19 cellular contexts compared by ENCODE assay signal in the genomic region with DNA sequence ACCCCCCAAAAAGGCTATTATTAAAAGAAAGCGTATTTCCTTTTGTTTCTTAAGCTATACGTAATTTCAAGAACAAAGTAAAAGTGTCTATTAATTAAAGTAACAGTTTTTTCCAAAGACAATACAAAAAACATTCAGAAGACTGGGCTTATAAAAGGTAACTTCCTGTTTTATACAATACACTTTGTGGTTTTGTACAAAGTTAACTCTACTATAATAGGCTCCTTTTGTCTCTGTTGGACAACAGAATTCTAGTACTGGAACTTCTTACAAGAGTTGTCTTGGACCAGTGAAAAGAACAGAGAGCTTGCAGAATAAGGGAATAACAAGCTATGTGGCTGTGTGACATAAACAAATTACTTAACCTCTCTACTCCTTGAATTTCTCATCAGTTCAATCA. TPM values are rescaled to one million over a fixed set of nuclear protein-coding genes. Genes with fewer than 3 reads are reported as not detected.
DNase-seq lines count a peak whose midpoint lies in the region; ATAC-seq and TF ChIP-seq lines count a peak whose summit lies in the region.
"Had no signal": no experiment of that assay in that cellular context is flagged by ENCODE, and none has a peak within 500 bp of the region (broad histone marks: within the 10 kb centered on the region; RNA-seq: fewer than 3 reads in every experiment).

No MANE protein-coding gene starts in this region.

- H3K27ac ChIP-seq in left ventricle myocardium inferior (replicated peaks) (peak overlapping the region; percentile 66), KMS-11 (no peak overlapping the region)
- H3K27ac ChIP-seq: HL-60, VCaP had no signal

- H3K4me1 Mint-ChIP-seq in activated T-helper 17 cell treated with anti-CD3 and anti-CD28 coated beads, Interleukin-2, amount 50 U/mL, for 72 hours, result peaks cover 28% of the 10 kb centered on the region
- peaks cover 89% of the 10 kb centered on the region for H3K4me1 Mint-ChIP-seq in stimulated activated naive CD8-positive, alpha-beta T cell treated with anti-CD3 and anti-CD28 coated beads, Interleukin-15, amount 100 ng/mL, for 72 hours

- H3K9me3 Mint-ChIP-seq in activated T-helper 17 cell treated with anti-CD3 and anti-CD28 coated beads, Interleukin-2, amount 50 U/mL, for 72 hours, result no peaks in the 10 kb centered on the region
- no peaks in the 10 kb centered on the region for H3K9me3 Mint-ChIP-seq in stimulated activated naive CD8-positive, alpha-beta T cell treated with anti-CD3 and anti-CD28 coated beads, Interleukin-15, amount 100 ng/mL, for 72 hours
- H3K9me3 Mint-ChIP-seq: IgD-negative memory B cell; stimulated activated naive B cell treated with anti-CD40 and anti-IgM and Interleukin-4, amounts not matched to agents 10 μg/mL and 1 μg/mL and 100 μg/mL, for 72 hours had no signal

- H3K4me1 ChIP-seq in left ventricle myocardium inferior (peaks cover 41% of the 10 kb centered on the region), KMS-11 (ENCODE audit: low read depth, poor library complexity, severe bottlenecking) (peaks cover 50% of the 10 kb centered on the region)

- peaks cover 96% of the 10 kb centered on the region for H3K79me2 ChIP-seq in KMS-11 (ENCODE audit: insufficient read depth, low read depth)

- H3K36me3 Mint-ChIP-seq in activated T-helper 17 cell treated with anti-CD3 and anti-CD28 coated beads, Interleukin-2, amount 50 U/mL, for 72 hours (ENCODE audit: low read depth), result peaks cover 5% of the 10 kb centered on the region

- intact Hi-C loops in left ventricle myocardium inferior (cut with micrococcal nuclease) (no loop called here), left cardiac atrium (cut with DNase I) (no loop called here)

- H3K4me3 Mint-ChIP-seq in activated T-helper 17 cell treated with anti-CD3 and anti-CD28 coated beads, Interleukin-2, amount 50 U/mL, for 72 hours, result peak overlapping the region; percentile 71
- H3K4me3 Mint-ChIP-seq in stimulated activated naive CD8-positive, alpha-beta T cell treated with anti-CD3 and anti-CD28 coated beads, Interleukin-15, amount 100 ng/mL, for 72 hours, result no peak overlapping the region
- H3K4me3 Mint-ChIP-seq: stimulated activated naive B cell treated with anti-CD40 and anti-IgM and Interleukin-4, amounts not matched to agents 10 μg/mL and 1 μg/mL and 100 μg/mL, for 72 hours had no signal

- DNase-seq in left ventricle myocardium inferior, result no peak
- DNase-seq in left cardiac atrium, result no peak
- no peak for DNase-seq in stimulated activated naive CD8-positive, alpha-beta T cell treated with anti-CD3 and anti-CD28 coated beads, Interleukin-15, amount 100 ng/mL, for 72 hours
- no peak for DNase-seq in NCI-H748 treated with DMSO at 0.1 percent for 48 hours (lab: John Stamatoyannopoulos, UW)
- DNase-seq: hippocampal formation; kidney; NCI-H1105 treated with DMSO at 0.1 percent for 48 hours; NCI-H2107; NCI-H526 treated with DMSO at 0.1 percent for 48 hours; stimulated activated CD4-positive, alpha-beta T cell treated with anti-CD3 and anti-CD28 coated beads, Interleukin-12 subunit alpha, Interleukin-12 subunit beta, amount 100 ng/mL, for 4 hours; stimulated activated naive B cell treated with anti-CD40 and anti-IgM and Interleukin-4, amounts not matched to agents 10 μg/mL and 1 μg/mL and 100 μg/mL, for 72 hours; trophoblast cell had no signal

- H3K4me3 ChIP-seq in left ventricle myocardium inferior, result no peak overlapping the region
- H3K4me3 ChIP-seq in KMS-11 (IDR thresholded peaks at IDR 0.05; ENCODE audit: insufficient read depth, low read depth, low read length), result no peak overlapping the region
- H3K4me3 ChIP-seq: HAP-1 had no signal

- peaks cover 54% of the 10 kb centered on the region for H4K20me1 ChIP-seq in KMS-11 (ENCODE audit: insufficient read depth)

- H3K9me3 ChIP-seq in left ventricle myocardium inferior (replicated peaks), result no peaks in the 10 kb centered on the region
- H3K9me3 ChIP-seq: HAP-1 had no signal

- ATAC-seq in left cardiac atrium (no peak), GM18870 (IDR thresholded peaks at IDR 0.05; ENCODE audit: unreplicated experiment) (no peak)
- ATAC-seq in activated T-helper 17 cell treated with anti-CD3 and anti-CD28 coated beads, Interleukin-2, amount 50 U/mL, for 72 hours (replicated peaks), result no peak
- ATAC-seq in stimulated activated naive CD8-positive, alpha-beta T cell treated with anti-CD3 and anti-CD28 coated beads, Interleukin-15, amount 100 ng/mL, for 72 hours, result peak; percentile 10

- H3K9ac ChIP-seq in KMS-11, result no peak overlapping the region

- no peaks in the 10 kb centered on the region for H3K36me3 ChIP-seq in left ventricle myocardium inferior
- H3K36me3 ChIP-seq in KMS-11 (ENCODE audit: insufficient read depth), result no peaks in the 10 kb centered on the region; the same call in 1 of the 2 replicates
- H3K36me3 ChIP-seq: HAP-1 had no signal

- peak overlapping the region; percentile 12; the same call in 1 of the 2 replicates for H3K4me2 ChIP-seq in KMS-11

- peak overlapping the region; percentile 93 for H3K27ac Mint-ChIP-seq in activated T-helper 17 cell treated with anti-CD3 and anti-CD28 coated beads, Interleukin-2, amount 50 U/mL, for 72 hours
- no peak overlapping the region for H3K27ac Mint-ChIP-seq in stimulated activated naive CD8-positive, alpha-beta T cell treated with anti-CD3 and anti-CD28 coated beads, Interleukin-15, amount 100 ng/mL, for 72 hours
- H3K27ac Mint-ChIP-seq: stimulated activated naive B cell treated with anti-CD40 and anti-IgM and Interleukin-4, amounts not matched to agents 10 μg/mL and 1 μg/mL and 100 μg/mL, for 72 hours had no signal

- H3K27me3 ChIP-seq in left ventricle myocardium inferior (ENCODE audit: low read depth) (no peaks in the 10 kb centered on the region), KMS-11 (ENCODE audit: insufficient read depth, low read depth) (no peaks in the 10 kb centered on the region)

- H2AFZ ChIP-seq in KMS-11 (ENCODE audit: low read depth), result no peak overlapping the region

- TF ChIP-seq CTCF in left ventricle myocardium inferior (IDR thresholded peaks at IDR 0.05; ENCODE audit: borderline replicate concordance) (no peak), KMS-11 (conservative IDR thresholded peaks at IDR 0.05; ENCODE audit: low read depth, low read length) (no peak)

- no peaks in the 10 kb centered on the region for H3K27me3 Mint-ChIP-seq in activated T-helper 17 cell treated with anti-CD3 and anti-CD28 coated beads, Interleukin-2, amount 50 U/mL, for 72 hours
- no peaks in the 10 kb centered on the region for H3K27me3 Mint-ChIP-seq in stimulated activated naive CD8-positive, alpha-beta T cell treated with anti-CD3 and anti-CD28 coated beads, Interleukin-15, amount 100 ng/mL, for 72 hours
- H3K27me3 Mint-ChIP-seq: IgD-negative memory B cell; stimulated activated naive B cell treated with anti-CD40 and anti-IgM and Interleukin-4, amounts not matched to agents 10 μg/mL and 1 μg/mL and 100 μg/mL, for 72 hours had no signal

RNA-seq across cellular contexts. Expression of a gene that starts 21.5 kb away (rescaled TPM):
- total RNA-seq in left ventricle myocardium inferior, result 11.0 TPM
- 10 to 100 TPM in 1 of 2 donors, 1 to 10 TPM in 1; 9.9 to 11.4 TPM for total RNA-seq in left cardiac atrium
- 10 to 100 TPM; 20.4 to 24.8 TPM for total RNA-seq in activated T-helper 17 cell treated with anti-CD3 and anti-CD28 coated beads, Interleukin-2, amount 50 U/mL, for 72 hours
